14 cellular contexts compared by ENCODE assay signal in genomic region chr2:130385709-130386108, GRCh38. TPM values are rescaled to one million over a fixed set of nuclear protein-coding genes. Genes with fewer than 3 reads are reported as not detected.
DNase-seq lines count a peak whose midpoint lies in the region; ATAC-seq, FAIRE-seq and TF ChIP-seq lines count a peak whose summit lies in the region.
"Had no signal": no experiment of that assay in that cellular context is flagged by ENCODE, and none has a peak within 500 bp of the region (broad histone marks: within the 10 kb centered on the region; RNA-seq: fewer than 3 reads in every experiment).

No MANE protein-coding gene starts in this region.

- DNase-seq in left lobe of liver (ENCODE audit: low spot score): no peak
- DNase-seq in NCI-H1092 treated with DMSO at 0.1 percent for 48 hours (lab: John Stamatoyannopoulos, UW): no peak
- no peak for DNase-seq in H9
- no peak for DNase-seq in HepG2 (ENCODE audit: low spot score)
- no peak for DNase-seq in HPDE6-E6E7 (ENCODE audit: extremely low spot score)
- DNase-seq: activated CD4-positive, alpha-beta memory T cell treated with anti-CD3 and anti-CD28 coated beads for 36 hours; amniotic stem cell; NCI-H187 treated with DMSO at 0.1 percent for 48 hours; SJCRH30 had no signal

- H4K5ac ChIP-seq in H9 (ENCODE audit: insufficient read length, low read depth, low read length): no peak overlapping the region

- TF ChIP-seq POLR2A in HepG2 (IDR thresholded peaks at IDR 0.05; ENCODE audit: insufficient read depth in 1 of 2, low read depth in 2 of 2, low read length in 2 of 2): no peak

- CTCF ChIA-PET in HepG2 (lab: Yijun Ruan, JAX; ENCODE audit: low intra/inter-chr PET ratio, low total read pairs): no interaction called here

- H3T11ph ChIP-seq in H9 (ENCODE audit: low read length): no peak overlapping the region

- H3K18ac ChIP-seq in H9 (ENCODE audit: insufficient read length, low read depth, low read length): no peak overlapping the region

- H3K4ac ChIP-seq in H9 (ENCODE audit: low read depth, low read length): no peak overlapping the region

- no peaks in the 10 kb centered on the region; the same call in 1 of the 2 replicates for H3K27me3 Mint-ChIP-seq in H9 (ENCODE audit: low read depth)
- H3K27me3 Mint-ChIP-seq: activated CD4-positive, alpha-beta memory T cell treated with anti-CD3 and anti-CD28 coated beads for 36 hours had no signal

- ATAC-seq in GM18499 (IDR thresholded peaks at IDR 0.05; ENCODE audit: insufficient read depth, unreplicated experiment) (peak; percentile 49), GM21576 (IDR thresholded peaks at IDR 0.05; ENCODE audit: unreplicated experiment) (peak; percentile 59), HG03558 (IDR thresholded peaks at IDR 0.05; ENCODE audit: extremely low read depth, unreplicated experiment) (peak; percentile 58), left lobe of liver (peak; percentile 10), HepG2 (no peak)

- H2AK5ac ChIP-seq in H9 (ENCODE audit: insufficient read length, low read length): no peak overlapping the region

- H2BK120ac ChIP-seq in H9 (ENCODE audit: low read depth, low read length, poor library complexity, severe bottlenecking): no peak overlapping the region

- no CpG with 5 or more reads among the region's 3 CpGs for WGBS in H9 (ENCODE audit: extremely low coverage, insufficient read length, low lambda C conversion rate)
- WGBS in HepG2 (ENCODE audit: low lambda C conversion rate): 50% methylated on average over 2 of the region's 3 CpGs

- H4K8ac ChIP-seq in H9 (replicated peaks; ENCODE audit: insufficient read length, low read depth, low read length): no peak overlapping the region

- H3K36me3 Mint-ChIP-seq in H9 (ENCODE audit: insufficient read depth in 1 of 3, low read depth in 3 of 3): no peaks in the 10 kb centered on the region; a peak in 2 of 7 replicates

- H3K9ac ChIP-seq in H9 (ENCODE audit: extremely low read depth, insufficient read length, low read length) (no peak overlapping the region), HepG2 (ENCODE audit: insufficient read depth, low read depth, low read length) (no peak overlapping the region)

- H3K4me3 Mint-ChIP-seq in H9: no peak overlapping the region
- H3K4me3 Mint-ChIP-seq: activated CD4-positive, alpha-beta memory T cell treated with anti-CD3 and anti-CD28 coated beads for 36 hours had no signal

- no peak overlapping the region for H3K23ac ChIP-seq in H9 (ENCODE audit: insufficient read length, low read depth, low read length)

- no peak overlapping the region for H2BK12ac ChIP-seq in H9 (ENCODE audit: insufficient read length, low read depth, low read length)

- H4K91ac ChIP-seq in H9 (ENCODE audit: insufficient read length, low read depth, low read length): no peak overlapping the region

- no peaks in the 10 kb centered on the region for H3K9me3 Mint-ChIP-seq in H9
- H3K9me3 Mint-ChIP-seq: activated CD4-positive, alpha-beta memory T cell treated with anti-CD3 and anti-CD28 coated beads for 36 hours had no signal

- in situ Hi-C loops in HepG2 (cut with HindIII; ENCODE audit: extremely low pct_ligation_motif_present, low pct_unique_long_range_greater_than_20kb): no loop called here

- no peak overlapping the region for H3K14ac ChIP-seq in H9 (ENCODE audit: insufficient read depth, low read length)

- TF ChIP-seq EP300 in HepG2 (IDR thresholded peaks at IDR 0.05; ENCODE audit: low read depth in 2 of 2, low read length in 2 of 2): no peak
- no peak for TF ChIP-seq EP300 in HepG2 (CRISPR knock-in tag; IDR thresholded peaks at IDR 0.05; ENCODE audit: borderline replicate concordance)

- no peak overlapping the region for H2BK5ac ChIP-seq in H9 (ENCODE audit: insufficient read length, low read length)

- H3K79me1 ChIP-seq in H9 (ENCODE audit: insufficient read depth, low read depth, low read length, poor library complexity, severe bottlenecking): no peaks in the 10 kb centered on the region

- no peaks in the 10 kb centered on the region for H3K9me3 ChIP-seq in H9 (ENCODE audit: control insufficient read depth, low read depth, low read length)
- no peaks in the 10 kb centered on the region for H3K9me3 ChIP-seq in HepG2 (ENCODE audit: low read length)
- H3K9me3 ChIP-seq: SJCRH30 had no signal

- no peaks in the 10 kb centered on the region for H3K23me2 ChIP-seq in H9 (ENCODE audit: insufficient read length, low read depth, low read length, poor library complexity, severe bottlenecking)

- no peak for TF ChIP-seq CTCF in H9 (conservative IDR thresholded peaks at IDR 0.05)
- TF ChIP-seq CTCF in HepG2 (CRISPR knock-in tag; IDR thresholded peaks at IDR 0.05): no peak

- BruUV-seq in HepG2 (replicated peaks; lab: Mats Ljungman, UMichigan): no TSS peak

- intact Hi-C loops in HepG2 (cut with micrococcal nuclease; ENCODE audit: unreplicated experiment): no loop called here

- H3K27ac ChIP-seq in H9 (ENCODE audit: insufficient read length, low read depth, low read length) (no peak overlapping the region), HepG2 (ENCODE audit: extremely low read length, insufficient read depth, low read length) (no peak overlapping the region)
- H3K27ac ChIP-seq: C4-2B, SJCRH30 had no signal

- no peak for FAIRE-seq in HepG2 (lab: Jason Lieb, UNC)

- no peak overlapping the region for H2BK20ac ChIP-seq in H9 (ENCODE audit: low read depth, low read length, poor library complexity, severe bottlenecking)

- H2AFZ ChIP-seq in H9 (ENCODE audit: low read length): no peak overlapping the region
- no peak overlapping the region for H2AFZ ChIP-seq in HepG2 (ENCODE audit: low read length)

- H3K56ac ChIP-seq in H9 (ENCODE audit: insufficient read length, low read depth, low read length): no peak overlapping the region

- no peak overlapping the region for H3K27ac Mint-ChIP-seq in H9
- H3K27ac Mint-ChIP-seq: activated CD4-positive, alpha-beta memory T cell treated with anti-CD3 and anti-CD28 coated beads for 36 hours; progenitor cell of endocrine pancreas had no signal

- H4K20me1 ChIP-seq in H9 (ENCODE audit: control insufficient read depth, insufficient read depth, insufficient read length) (no peaks in the 10 kb centered on the region), HepG2 (ENCODE audit: insufficient read depth, low read length) (no peaks in the 10 kb centered on the region)

- TF ChIP-seq RAD21 in HepG2 (CRISPR knock-in tag; IDR thresholded peaks at IDR 0.05): no peak

- H3K4me2 ChIP-seq in H9 (ENCODE audit: insufficient read depth, insufficient read length, low read length): no peak overlapping the region
- H3K4me2 ChIP-seq in HepG2 (ENCODE audit: low read depth, low read length): no peak overlapping the region

- no peak overlapping the region for H3K4me3 ChIP-seq in HepG2 (replicated peaks in 1 of 3; ENCODE audit: insufficient read depth in 1 of 3, low read depth in 2 of 3, low read length in 3 of 3)
- H3K4me3 ChIP-seq: SJCRH30 had no signal

- H3K36me3 ChIP-seq in HepG2 (replicated peaks in 1 of 2; ENCODE audit: control insufficient read depth in 1 of 2, insufficient read depth in 2 of 2, low read length in 2 of 2): no peaks in the 10 kb centered on the region
- H3K36me3 ChIP-seq: SJCRH30 had no signal

- no peaks in the 10 kb centered on the region for H3K79me2 ChIP-seq in H9 (ENCODE audit: insufficient read depth, low read length)
- H3K79me2 ChIP-seq in HepG2 (ENCODE audit: insufficient read depth, low read length): no peaks in the 10 kb centered on the region

- POLR2A ChIA-PET in HepG2 (lab: Yijun Ruan, JAX): no interaction called here

- H3K27me3 ChIP-seq in H9 (ENCODE audit: insufficient read depth, low read length) (no peaks in the 10 kb centered on the region), HepG2 (ENCODE audit: control insufficient read depth in 1 of 2, insufficient read depth in 2 of 2, low read length in 2 of 2) (peaks cover 3 to 35% of the 10 kb centered on the region in 2 experiments; a peak in 4 of 5 replicates)
- H3K27me3 ChIP-seq: SJCRH30 had no signal

- H3K4me1 ChIP-seq in H9 (ENCODE audit: insufficient read depth, low read length) (no peaks in the 10 kb centered on the region), HepG2 (ENCODE audit: insufficient read depth, low read length) (peaks cover 9% of the 10 kb centered on the region)
- H3K4me1 ChIP-seq: SJCRH30 had no signal

- H3K4me1 Mint-ChIP-seq in H9: peaks cover 11 to 12% of the 10 kb centered on the region in 2 experiments

- no peak overlapping the region for H2BK15ac ChIP-seq in H9 (ENCODE audit: low read depth, low read length)

RNA-seq across cellular contexts. Expression of gene PTPN18, which starts 29.9 kb away (rescaled TPM):
- total RNA-seq in left lobe of liver (45.6 TPM), H9 (2021) (13.0 and 16.3 TPM in 2 replicates), HepG2 (2016; rRNA removed; fragmentation: Illumina TruSeq; extraction: Trizol) (10.8 and 14.8 TPM in 2 replicates)
- total RNA-seq in HepG2 (2016; cell fraction: cytosol; rRNA removed; fragmentation: Illumina TruSeq; extraction: Trizol; ENCODE audit: low read depth): 8.0 and 13.0 TPM in 2 replicates
- 7.6 and 15.8 TPM in 2 replicates for total RNA-seq in HepG2 (2016; cell fraction: insoluble cytoplasmic fraction; rRNA removed; fragmentation: Illumina TruSeq; extraction: Trizol)
- 16.2 and 20.0 TPM in 2 replicates for total RNA-seq in HepG2 (2016; cell fraction: membrane; rRNA removed; fragmentation: Illumina TruSeq; extraction: Trizol)
- 20.9 and 28.1 TPM in 2 replicates for total RNA-seq in HepG2 (2016; cell fraction: nucleus; rRNA removed; fragmentation: Illumina TruSeq; extraction: Trizol)
- 39.5 and 39.6 TPM in 2 replicates for polyA plus RNA-seq in HepG2 (2011; rRNA removed)
- 19.5 and 25.1 TPM in 2 replicates for polyA plus RNA-seq in HepG2 (2011; cell fraction: cytosol; rRNA removed)
- polyA plus RNA-seq in HepG2 (2011; cell fraction: nucleus; rRNA removed): 126 and 152 TPM in 2 replicates
- 18.3 and 19.5 TPM in 2 replicates for polyA plus RNA-seq in HepG2 (2012)
- 10.6 and 15.8 TPM in 2 replicates for polyA plus RNA-seq in HepG2 (2016; cell fraction: cytosol; fragmentation: Illumina TruSeq; extraction: Trizol; ENCODE audit: low read depth)
- 14.2 and 24.0 TPM in 2 replicates for polyA plus RNA-seq in HepG2 (2016; cell fraction: insoluble cytoplasmic fraction; fragmentation: Illumina TruSeq; extraction: Trizol; ENCODE audit: low read depth)
- polyA plus RNA-seq in HepG2 (2016; cell fraction: membrane; fragmentation: Illumina TruSeq; extraction: Trizol; ENCODE audit: low read depth): 22.4 and 27.8 TPM in 2 replicates
- polyA plus RNA-seq in HepG2 (2016; cell fraction: nucleus; fragmentation: Illumina TruSeq; extraction: Trizol; ENCODE audit: insufficient read depth, low read depth): 91.6 and 101 TPM in 2 replicates
- polyA minus RNA-seq in HepG2 (2011; rRNA and poly(A)+ RNA removed; ENCODE audit: low replicate concordance): 47.1 and 49.5 TPM in 2 replicates
- 13.8 and 15.2 TPM in 2 replicates for polyA minus RNA-seq in HepG2 (2011; cell fraction: cytosol; rRNA and poly(A)+ RNA removed)
- 62.4 and 69.0 TPM in 2 replicates for polyA minus RNA-seq in HepG2 (2011; cell fraction: nucleus; rRNA and poly(A)+ RNA removed)

RNA-seq across cellular contexts. Expression of gene IMP4, which starts 43.0 kb away (rescaled TPM):
- total RNA-seq in left lobe of liver: 69.5 TPM
- total RNA-seq in H9 (2021): 92.9 and 101 TPM in 2 replicates
- 142 and 153 TPM in 2 replicates for total RNA-seq in HepG2 (2016; rRNA removed; fragmentation: Illumina TruSeq; extraction: Trizol)
- 85.2 and 85.6 TPM in 2 replicates for total RNA-seq in HepG2 (2016; cell fraction: cytosol; rRNA removed; fragmentation: Illumina TruSeq; extraction: Trizol; ENCODE audit: low read depth)
- 148 and 152 TPM in 2 replicates for total RNA-seq in HepG2 (2016; cell fraction: insoluble cytoplasmic fraction; rRNA removed; fragmentation: Illumina TruSeq; extraction: Trizol)
- 114 and 119 TPM in 2 replicates for total RNA-seq in HepG2 (2016; cell fraction: membrane; rRNA removed; fragmentation: Illumina TruSeq; extraction: Trizol)
- total RNA-seq in HepG2 (2016; cell fraction: nucleus; rRNA removed; fragmentation: Illumina TruSeq; extraction: Trizol): 83.0 and 87.0 TPM in 2 replicates
- 158 and 167 TPM in 2 replicates for polyA plus RNA-seq in HepG2 (2011; rRNA removed)
- 161 and 264 TPM in 2 replicates for polyA plus RNA-seq in HepG2 (2011; cell fraction: cytosol; rRNA removed)
- polyA plus RNA-seq in HepG2 (2011; cell fraction: nucleus; rRNA removed): 321 and 379 TPM in 2 replicates
- polyA plus RNA-seq in HepG2 (2012): 91.4 and 129 TPM in 2 replicates
- polyA plus RNA-seq in HepG2 (2016; cell fraction: cytosol; fragmentation: Illumina TruSeq; extraction: Trizol; ENCODE audit: low read depth): 122 and 142 TPM in 2 replicates
- 167 and 186 TPM in 2 replicates for polyA plus RNA-seq in HepG2 (2016; cell fraction: insoluble cytoplasmic fraction; fragmentation: Illumina TruSeq; extraction: Trizol; ENCODE audit: low read depth)
- polyA plus RNA-seq in HepG2 (2016; cell fraction: membrane; fragmentation: Illumina TruSeq; extraction: Trizol; ENCODE audit: low read depth): 126 and 131 TPM in 2 replicates
- 177 and 185 TPM in 2 replicates for polyA plus RNA-seq in HepG2 (2016; cell fraction: nucleus; fragmentation: Illumina TruSeq; extraction: Trizol; ENCODE audit: insufficient read depth, low read depth)
- polyA minus RNA-seq in HepG2 (2011; rRNA and poly(A)+ RNA removed; ENCODE audit: low replicate concordance): 143 and 197 TPM in 2 replicates
- 41.3 and 41.8 TPM in 2 replicates for polyA minus RNA-seq in HepG2 (2011; cell fraction: cytosol; rRNA and poly(A)+ RNA removed)
- polyA minus RNA-seq in HepG2 (2011; cell fraction: nucleus; rRNA and poly(A)+ RNA removed): 91.3 and 103 TPM in 2 replicates
